In the genomic region with DNA sequence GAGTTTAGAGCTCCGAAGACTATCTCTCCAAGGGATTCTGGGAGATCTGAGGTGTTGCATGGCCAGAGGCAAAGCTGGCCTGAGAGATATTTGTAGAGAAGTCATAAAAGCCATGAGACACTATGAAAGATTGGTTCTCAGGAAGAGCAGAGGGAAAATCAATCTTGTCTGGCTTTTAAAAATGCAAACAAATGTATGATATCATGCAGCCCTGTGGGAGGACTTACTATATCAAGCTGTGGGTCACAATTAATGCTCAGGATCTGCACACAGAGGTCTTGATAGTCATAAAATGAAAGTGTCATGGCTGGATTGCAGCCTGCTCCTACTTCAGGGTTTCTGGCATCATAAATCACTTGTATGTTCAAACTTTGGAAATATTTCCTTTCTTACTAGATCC, we compare ENCODE assay signal across 17 cellular contexts.
DNase-seq lines count a peak whose midpoint lies in the region; ATAC-seq, FAIRE-seq and TF ChIP-seq lines count a peak whose summit lies in the region.
"Had no signal": no experiment of that assay in that cellular context is flagged by ENCODE, and none has a peak within 500 bp of the region (broad histone marks: within the 10 kb centered on the region; RNA-seq: fewer than 3 reads in every experiment).

No MANE protein-coding gene starts in this region.

- H3K4me1 ChIP-seq in K562 (replicated peaks in 1 of 2; ENCODE audit: control insufficient read depth in 2 of 2, insufficient read depth in 2 of 2, low read length in 2 of 2): no peaks in the 10 kb centered on the region
- H3K4me1 ChIP-seq in left lung: no peaks in the 10 kb centered on the region

- CTCF ChIA-PET in K562 (lab: Yijun Ruan, JAX; ENCODE audit: low intra/inter-chr PET ratio): no interaction called here

- peak overlapping the region; percentile 69 to 95 (median 89) for H3K27ac Mint-ChIP-seq in nephron
- H3K27ac Mint-ChIP-seq: CD4-positive, CD25-positive, alpha-beta regulatory T cell; GM23338; HFFc6 had no signal

- no peaks in the 10 kb centered on the region for H3K79me2 ChIP-seq in K562 (ENCODE audit: control insufficient read depth, insufficient read depth, low read length)

- POLR2A ChIA-PET in K562 (lab: Yijun Ruan, JAX): interaction anchor here (1.0 kb wide), 1 partner anchor 26 kb away, joined by 4 read pairs; no protein-coding TSS in a partner anchor

- no peaks in the 10 kb centered on the region for H4K20me1 ChIP-seq in K562 (replicated peaks; ENCODE audit: control insufficient read depth, insufficient read depth, low read length)
- H4K20me1 ChIP-seq: BLaER1 treated with 17β-estradiol and CSF1 and Interleukin-3, amounts not matched to agents 10 nM and 100 nM had no signal

- no peak overlapping the region for H3K4me2 ChIP-seq in K562 (ENCODE audit: insufficient read depth, low read length)
- H3K4me2 ChIP-seq: BLaER1 treated with 17β-estradiol and CSF1 and Interleukin-3, amounts not matched to agents 10 nM and 100 nM; GM23338 had no signal

- no peaks in the 10 kb centered on the region for H3K9me3 Mint-ChIP-seq in nephron
- H3K9me3 Mint-ChIP-seq: GM23338, HFFc6 had no signal

- H3K9me1 ChIP-seq in K562 (ENCODE audit: control insufficient read depth, insufficient read depth, low read length): no peaks in the 10 kb centered on the region

- H3K4me1 Mint-ChIP-seq in nephron: peaks cover 43% of the 10 kb centered on the region

- ATAC-seq in K562: no peak
- ATAC-seq in left lung: no peak
- ATAC-seq in HG03139 (IDR thresholded peaks at IDR 0.05; ENCODE audit: unreplicated experiment): no peak
- ATAC-seq: GM23338 had no signal

- in situ Hi-C loops in K562 (cut with MboI): no loop called here

- no peak overlapping the region for H3K27ac ChIP-seq in K562 (ENCODE audit: extremely low read depth, low read depth, low read length)
- H3K27ac ChIP-seq in caudate nucleus (ENCODE audit: low read depth, low read length): no peak overlapping the region
- H3K27ac ChIP-seq in left lung: no peak overlapping the region
- H3K27ac ChIP-seq: BLaER1 treated with 17β-estradiol and CSF1 and Interleukin-3, amounts not matched to agents 10 nM and 100 nM had no signal

- no peaks in the 10 kb centered on the region for H3K9me3 ChIP-seq in K562 (replicated peaks; ENCODE audit: control insufficient read depth, insufficient read depth, low read depth, low read length)
- no peaks in the 10 kb centered on the region for H3K9me3 ChIP-seq in left lung

- H3K4me3 ChIP-seq in K562: no peak overlapping the region
- H3K4me3 ChIP-seq in left lung: no peak overlapping the region
- H3K4me3 ChIP-seq: BLaER1 treated with 17β-estradiol and CSF1 and Interleukin-3, amounts not matched to agents 10 nM and 100 nM; GM23338 had no signal

- H3K36me3 Mint-ChIP-seq in nephron (ENCODE audit: low read depth): no peaks in the 10 kb centered on the region

- no peak for FAIRE-seq in K562 (lab: Jason Lieb, UNC)
- FAIRE-seq: GM12892 had no signal

- H3K36me3 ChIP-seq in K562 (ENCODE audit: control insufficient read depth, insufficient read depth, low read length): no peaks in the 10 kb centered on the region
- no peaks in the 10 kb centered on the region for H3K36me3 ChIP-seq in left lung

- TF ChIP-seq RAD21 in K562 (CRISPR knock-in tag; conservative IDR thresholded peaks at IDR 0.05 in 1 of 2, IDR thresholded peaks at IDR 0.05 in 1 of 2): no peak

- intact Hi-C loops in K562 (cut with micrococcal nuclease) (no loop called here), left lung (cut with DNase I) (no loop called here)

- TF ChIP-seq POLR2A in K562 (conservative IDR thresholded peaks at IDR 0.05): no peak

- DNase-seq in NCI-H146 (lab: John Stamatoyannopoulos, UW): peak; percentile 7
- DNase-seq in NCI-H146 treated with DMSO at 0.1 percent for 48 hours (lab: John Stamatoyannopoulos, UW; ENCODE audit: unreplicated experiment): no peak
- DNase-seq in M059J (ENCODE audit: low read depth): peak; percentile 1
- no peak for DNase-seq in K562 (ENCODE audit: extremely low read depth in 1 of 4, low spot score in 3 of 4)
- no peak for DNase-seq in caudate nucleus (lab: John Stamatoyannopoulos, UW)
- DNase-seq in left lung: no peak
- DNase-seq: 8988T; CD4-positive, CD25-positive, alpha-beta regulatory T cell; DMS53; H7; HFFc6; KG1 had no signal

- no peak for TF ChIP-seq EP300 in K562 (IDR thresholded peaks at IDR 0.05; ENCODE audit: low read length)

- no peak overlapping the region for H3K9ac ChIP-seq in K562 (ENCODE audit: insufficient read depth in 1 of 2, low read depth in 2 of 2, low read length in 2 of 2)
- H3K9ac ChIP-seq: BLaER1 treated with 17β-estradiol and CSF1 and Interleukin-3, amounts not matched to agents 10 nM and 100 nM had no signal

- H3K27me3 ChIP-seq in K562 (ENCODE audit: control insufficient read depth in 2 of 2, insufficient read depth in 2 of 2, low read length in 2 of 2) (no peaks in the 10 kb centered on the region), left lung (no peaks in the 10 kb centered on the region)
- H3K27me3 ChIP-seq: BLaER1 treated with 17β-estradiol and CSF1 and Interleukin-3, amounts not matched to agents 10 nM and 100 nM had no signal

- no peak for TF ChIP-seq CTCF in K562 (IDR thresholded peaks at IDR 0.05 in 2 of 3, conservative IDR thresholded peaks at IDR 0.05 in 1 of 3; ENCODE audit: insufficient read depth in 2 of 3, low read depth in 1 of 3, low read length in 3 of 3)
- TF ChIP-seq CTCF in nephron (IDR thresholded peaks at IDR 0.05; ENCODE audit: unreplicated experiment in 3 of 3): no peak
- no peak for TF ChIP-seq CTCF in left lung (IDR thresholded peaks at IDR 0.05)

- WGBS in K562 (ENCODE audit: insufficient coverage, low coverage, missing lambda C conversion rate): 0% methylated on average over 1 of the region's 1 CpG

- no peak overlapping the region for H3K4me3 Mint-ChIP-seq in nephron
- H3K4me3 Mint-ChIP-seq: CD4-positive, CD25-positive, alpha-beta regulatory T cell; GM23338; HFFc6 had no signal

- BruUV-seq in K562 (replicated peaks; lab: Mats Ljungman, UMichigan): no TSS peak

- no peaks in the 10 kb centered on the region for H3K27me3 Mint-ChIP-seq in nephron (ENCODE audit: low read depth)
- H3K27me3 Mint-ChIP-seq: CD4-positive, CD25-positive, alpha-beta regulatory T cell had no signal

- H2AFZ ChIP-seq in K562 (ENCODE audit: low read depth, low read length): no peak overlapping the region
- H2AFZ ChIP-seq: GM23338 had no signal

TF ChIP-seq in K562, 482 proteins besides CTCF, POLR2A, EP300 and RAD21:
- no peak for TF ChIP-seq EP400 (IDR thresholded peaks at IDR 0.05)
- TF ChIP-seq, protein P1, sequence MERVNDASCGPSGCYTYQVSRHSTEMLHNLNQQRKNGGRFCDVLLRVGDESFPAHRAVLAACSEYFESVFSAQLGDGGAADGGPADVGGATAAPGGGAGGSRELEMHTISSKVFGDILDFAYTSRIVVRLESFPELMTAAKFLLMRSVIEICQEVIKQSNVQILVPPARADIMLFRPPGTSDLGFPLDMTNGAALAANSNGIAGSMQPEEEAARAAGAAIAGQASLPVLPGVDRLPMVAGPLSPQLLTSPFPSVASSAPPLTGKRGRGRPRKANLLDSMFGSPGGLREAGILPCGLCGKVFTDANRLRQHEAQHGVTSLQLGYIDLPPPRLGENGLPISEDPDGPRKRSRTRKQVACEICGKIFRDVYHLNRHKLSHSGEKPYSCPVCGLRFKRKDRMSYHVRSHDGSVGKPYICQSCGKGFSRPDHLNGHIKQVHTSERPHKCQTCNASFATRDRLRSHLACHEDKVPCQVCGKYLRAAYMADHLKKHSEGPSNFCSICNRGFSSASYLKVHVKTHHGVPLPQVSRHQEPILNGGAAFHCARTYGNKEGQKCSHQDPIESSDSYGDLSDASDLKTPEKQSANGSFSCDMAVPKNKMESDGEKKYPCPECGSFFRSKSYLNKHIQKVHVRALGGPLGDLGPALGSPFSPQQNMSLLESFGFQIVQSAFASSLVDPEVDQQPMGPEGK (CRISPR knock-in tag; IDR thresholded peaks at IDR 0.05; ENCODE audit: borderline replicate concordance): no peak
- TF ChIP-seq TCF3 (CRISPR knock-in tag; IDR thresholded peaks at IDR 0.05): 0 out of 2 replicates have a peak, but pooled peaks have one; percentile 15
- TF ChIP-seq JUND (IDR thresholded peaks at IDR 0.05; ENCODE audit: borderline replicate concordance, low read depth, low read length): no peak
- no peak for TF ChIP-seq JUND (tag; IDR thresholded peaks at IDR 0.05; ENCODE audit: borderline replicate concordance, low read depth, low read length)
- TF ChIP-seq, protein P2, sequence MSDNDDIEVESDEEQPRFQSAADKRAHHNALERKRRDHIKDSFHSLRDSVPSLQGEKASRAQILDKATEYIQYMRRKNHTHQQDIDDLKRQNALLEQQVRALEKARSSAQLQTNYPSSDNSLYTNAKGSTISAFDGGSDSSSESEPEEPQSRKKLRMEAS (CRISPR knock-in tag; IDR thresholded peaks at IDR 0.05): no peak
- no peak for TF ChIP-seq ZZZ3 (IDR thresholded peaks at IDR 0.05)
- no peak for TF ChIP-seq ZFP36 (IDR thresholded peaks at IDR 0.05; ENCODE audit: low read depth, low read length, partially characterized antibody)
- no peak for TF ChIP-seq RUNX1 (IDR thresholded peaks at IDR 0.05; ENCODE audit: low read depth)
- no peak for TF ChIP-seq HMG20A (CRISPR knock-in tag; conservative IDR thresholded peaks at IDR 0.05)
TF ChIP-seq in K562: peak in this region for 1.

Comparison
In these comparisons a context has a peak if more than half of its experiments do, and no peak if none do; other contexts are left out.
1. DNase-seq: peak in NCI-H146 (single experiment) and M059J (single experiment); none in NCI-H146 treated with DMSO at 0.1 percent for 48 hours (single experiment), K562 (0 of 4), caudate nucleus (0 of 61) and left lung (0 of 2).